Comparison of ENCODE assay signal across 8 cellular contexts in the genomic region with DNA sequence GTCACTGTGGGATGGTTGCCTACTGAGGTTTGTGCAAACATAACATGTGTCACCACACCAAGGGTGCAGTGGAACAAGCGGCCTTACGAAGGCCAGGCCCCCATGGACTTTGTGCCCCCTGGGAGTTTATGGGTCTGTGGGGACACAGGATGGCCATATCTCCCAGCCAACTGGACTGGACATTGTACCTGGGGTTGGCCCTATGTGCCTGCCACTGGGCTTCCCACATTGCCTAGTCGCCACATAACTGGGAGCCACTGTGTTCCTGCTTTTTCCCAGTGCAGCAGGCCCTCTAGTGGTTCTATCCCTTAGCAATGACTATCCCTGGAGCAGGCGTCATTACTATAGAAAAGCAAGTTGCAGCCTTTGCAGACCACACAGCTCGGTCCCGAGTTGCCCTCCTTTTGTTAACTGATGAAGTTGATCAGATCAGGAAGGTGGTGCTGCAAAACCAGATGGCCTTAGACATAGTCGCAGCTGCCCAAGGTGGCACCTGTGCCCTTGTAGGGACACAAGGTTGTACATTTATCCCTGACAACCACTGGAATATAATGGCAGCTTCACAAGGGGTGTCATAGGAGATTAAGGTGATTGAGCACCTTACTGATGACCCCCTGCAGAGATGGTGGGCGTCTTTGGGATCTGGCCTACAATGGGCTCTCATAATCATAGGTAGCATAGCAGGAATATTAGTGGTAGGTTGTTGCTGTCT. TPM values are rescaled to one million over a fixed set of nuclear protein-coding genes. Genes with fewer than 3 reads are reported as not detected.
A peak's percentile ranks its signal among the peaks of the same experiment; 100 is the strongest.
DNase-seq lines count a peak whose midpoint lies in the region; ATAC-seq, FAIRE-seq and TF ChIP-seq lines count a peak whose summit lies in the region.

No MANE protein-coding gene starts in this region.

- H3K4me1 ChIP-seq in astrocyte (ENCODE audit: insufficient read depth, low read length), result no peaks in the 10 kb centered on the region
- peaks cover 0 to 27% (median 0%) of the 10 kb centered on the region in 4 donors for H3K4me1 ChIP-seq in right lobe of liver

- no peaks in the 10 kb centered on the region for H3K4me1 Mint-ChIP-seq in astrocyte (ENCODE audit: low read depth, unreplicated experiment)

- DNase-seq in COLO668 (lab: John Stamatoyannopoulos, UW; ENCODE audit: unreplicated experiment) (peak; percentile 13), HL-60 (ENCODE audit: low read depth in 1 of 2, low spot score in 1 of 2) (peak in 1 of 2 experiments; percentile 74), astrocyte (ENCODE audit: low read depth) (no peak), right lobe of liver (peak; percentile 49 to 93 (median 87)), activated gamma-delta T cell (lab: John Stamatoyannopoulos, UW) (no peak), putamen (ENCODE audit: low spot score) (no peak)

- TF ChIP-seq POLR2A in right lobe of liver (IDR thresholded peaks at IDR 0.05), result no peak

- H3K27me3 ChIP-seq in HL-60 (ENCODE audit: insufficient read depth, poor library complexity, severe bottlenecking) (no peaks in the 10 kb centered on the region), astrocyte (ENCODE audit: insufficient read depth, low read length) (no peaks in the 10 kb centered on the region), right lobe of liver (no peaks in the 10 kb centered on the region)

- H3K36me3 Mint-ChIP-seq in astrocyte (ENCODE audit: low read depth, unreplicated experiment), result no peaks in the 10 kb centered on the region

- no peak overlapping the region for H2AFZ ChIP-seq in astrocyte (ENCODE audit: low read depth, low read length)

- H3K9ac ChIP-seq in astrocyte (ENCODE audit: low read length), result no peak overlapping the region

- H3K9me3 Mint-ChIP-seq in astrocyte (ENCODE audit: unreplicated experiment), result no peaks in the 10 kb centered on the region

- H3K27ac ChIP-seq in HL-60 (replicated peaks), result 0 out of 2 replicates have a peak overlapping the region, but pooled peaks have one; percentile 16
- no peak overlapping the region for H3K27ac ChIP-seq in astrocyte (ENCODE audit: low read depth, low read length)
- H3K27ac ChIP-seq in right lobe of liver, result no peak overlapping the region

- no peak overlapping the region for H3K4me3 Mint-ChIP-seq in astrocyte (ENCODE audit: unreplicated experiment)

- WGBS in right lobe of liver (ENCODE audit: insufficient coverage, low coverage, low lambda C conversion rate, missing lambda C conversion rate), result 11% methylated on average over 2 of the region's 8 CpGs

- no peak overlapping the region for H3K4me2 ChIP-seq in astrocyte (ENCODE audit: low read length)

- H3K4me3 ChIP-seq in HL-60 (replicated peaks; ENCODE audit: insufficient read depth, low read length), result no peak overlapping the region
- H3K4me3 ChIP-seq in astrocyte (ENCODE audit: insufficient read depth, low read depth, low read length), result no peak overlapping the region
- H3K4me3 ChIP-seq in right lobe of liver, result no peak overlapping the region

- H3K36me3 ChIP-seq in astrocyte (ENCODE audit: insufficient read depth, low read length) (no peaks in the 10 kb centered on the region), right lobe of liver (no peaks in the 10 kb centered on the region)

- no peaks in the 10 kb centered on the region for H3K79me2 ChIP-seq in astrocyte (ENCODE audit: insufficient read depth, low read length)

- H3K27ac Mint-ChIP-seq in astrocyte (ENCODE audit: unreplicated experiment), result no peak overlapping the region

- no peaks in the 10 kb centered on the region for H3K9me3 ChIP-seq in astrocyte (ENCODE audit: insufficient read depth, low read depth, low read length)
- no peaks in the 10 kb centered on the region for H3K9me3 ChIP-seq in right lobe of liver

- FAIRE-seq in astrocyte (lab: Jason Lieb, UNC), result no peak

- peak; percentile 46 for TF ChIP-seq CTCF in HL-60 (IDR thresholded peaks at IDR 0.05; ENCODE audit: insufficient read depth, low read length)
- TF ChIP-seq CTCF in astrocyte (IDR thresholded peaks at IDR 0.05; ENCODE audit: insufficient read depth, low read depth, low read length), result peak; percentile 44
- TF ChIP-seq CTCF in right lobe of liver (IDR thresholded peaks at IDR 0.05), result peak; percentile 60 to 73 (median 64)

- intact Hi-C loops in right lobe of liver (cut with DNase I), result loop anchor here (10.0 kb wide), 3 partner anchors 72 to 282 kb away; a partner anchor contains a TSS

- ATAC-seq in right lobe of liver (peak; percentile 73 to 89 (median 79)), GM19351 (IDR thresholded peaks at IDR 0.05; ENCODE audit: unreplicated experiment) (no peak), GM21786 (IDR thresholded peaks at IDR 0.05; ENCODE audit: unreplicated experiment) (no peak)

- H4K20me1 ChIP-seq in astrocyte (ENCODE audit: insufficient read depth, low read length), result no peaks in the 10 kb centered on the region

- peaks cover 6% of the 10 kb centered on the region for H3K27me3 Mint-ChIP-seq in astrocyte (ENCODE audit: low read depth, unreplicated experiment)

RNA-seq across cellular contexts. Expression of a gene that starts 15.2 kb away (rescaled TPM):
- total RNA-seq in astrocyte (not detected in 2 replicates), right lobe of liver (not detected)

RNA-seq across cellular contexts. Expression of a gene that starts 18.5 kb away (rescaled TPM):
- total RNA-seq in astrocyte (not detected in 2 replicates), right lobe of liver (not detected)

RNA-seq across cellular contexts. Expression of a gene that starts 35.1 kb away (rescaled TPM):
- total RNA-seq in astrocyte (not detected in 2 replicates), right lobe of liver (not detected)

RNA-seq across cellular contexts. Expression of a gene that starts 45.5 kb away (rescaled TPM):
- total RNA-seq in astrocyte, result not detected in 2 replicates
- total RNA-seq in right lobe of liver, result not detected

Comparison
In these comparisons a context has a peak if more than half of its experiments do, and no peak if none do; other contexts are left out.
1. DNase-seq: peak in COLO668 (single experiment) and right lobe of liver (3 of 3); none in astrocyte (single experiment), activated gamma-delta T cell (single experiment) and putamen (single experiment).
2. ATAC-seq: peak in right lobe of liver (4 of 4); none in GM19351 (single experiment) and GM21786 (single experiment).
3. Peak in every context shown above with its lines, with median percentiles within 50 percentile points of each other: CTCF ChIP-seq.